In the genomic region with DNA sequence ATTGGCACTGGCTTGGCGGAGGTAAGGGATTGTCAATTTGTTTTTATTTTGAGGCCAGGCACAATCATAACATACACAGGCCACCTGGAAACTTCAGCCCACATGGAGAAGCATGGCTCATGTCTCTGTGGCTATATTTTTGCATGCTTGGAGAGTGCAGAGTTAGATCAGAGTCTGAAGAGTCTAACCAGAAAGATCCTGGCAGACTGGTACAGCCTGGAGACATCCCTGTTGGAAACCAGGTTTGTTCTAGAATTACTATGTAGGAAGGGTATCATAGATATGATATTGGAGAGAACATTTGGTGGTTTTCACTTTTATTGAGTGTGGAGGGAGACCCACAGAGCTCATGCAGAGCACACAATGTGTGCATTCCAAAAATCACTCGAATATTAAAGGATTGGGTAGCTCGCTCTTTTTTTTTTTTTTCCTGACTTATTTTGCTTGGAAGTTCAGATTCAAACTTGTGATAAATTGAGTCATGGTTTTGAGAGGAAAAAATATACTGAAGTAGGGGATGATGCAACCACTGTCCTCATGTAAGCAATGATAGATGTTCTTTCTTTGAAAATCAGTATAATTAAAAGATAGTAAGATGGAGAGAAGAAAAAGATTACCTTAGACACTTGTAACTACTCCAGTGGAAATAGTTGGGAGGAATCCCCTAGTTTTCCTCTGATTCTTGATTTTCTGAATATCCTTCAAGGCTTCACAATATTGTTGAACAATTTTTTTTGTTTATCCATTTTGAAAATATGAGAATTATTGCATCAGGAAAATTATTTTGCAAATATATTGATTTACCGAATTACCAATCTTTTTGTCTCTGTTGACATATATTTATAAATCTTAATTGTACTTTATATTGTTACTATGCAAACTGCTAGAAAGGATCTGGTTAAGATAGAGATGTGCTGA, we compare ENCODE assay signal across 1 cellular context.
TF ChIP-seq lines count a peak whose summit lies in the region.

No MANE protein-coding gene starts in this region.

TF ChIP-seq in SK-N-SH, 30 proteins besides CTCF, POLR2A, EP300 and RAD21:
- TF ChIP-seq GABPA (IDR thresholded peaks at IDR 0.05; ENCODE audit: low read depth) (no peak), MXI1 (IDR thresholded peaks at IDR 0.05; ENCODE audit: low read depth, low read length) (no peak), ELF1 (IDR thresholded peaks at IDR 0.05) (no peak), USF1 (IDR thresholded peaks at IDR 0.05; ENCODE audit: borderline replicate concordance, low read depth) (no peak), TCF12 (IDR thresholded peaks at IDR 0.05) (no peak), GATA2 (CRISPR knock-in tag; IDR thresholded peaks at IDR 0.05) (no peak), FOXJ3 (CRISPR knock-in tag; IDR thresholded peaks at IDR 0.05) (no peak), NRF1 (IDR thresholded peaks at IDR 0.05; ENCODE audit: low read depth, low read length) (no peak), RCOR1 (IDR thresholded peaks at IDR 0.05; ENCODE audit: low read length) (no peak), FOSL2 (IDR thresholded peaks at IDR 0.05; ENCODE audit: borderline replicate concordance, low read depth) (no peak), TAF1 (IDR thresholded peaks at IDR 0.05; ENCODE audit: borderline replicate concordance, low read depth, low read length) (no peak), PBX3 (IDR thresholded peaks at IDR 0.05) (no peak), SIN3A (IDR thresholded peaks at IDR 0.05; ENCODE audit: borderline replicate concordance, low read depth, low read length) (no peak), RXRA (IDR thresholded peaks at IDR 0.05; ENCODE audit: borderline replicate concordance, low read depth) (no peak), MAX (IDR thresholded peaks at IDR 0.05; ENCODE audit: low read depth) (no peak)
- TF ChIP-seq, protein P1, sequence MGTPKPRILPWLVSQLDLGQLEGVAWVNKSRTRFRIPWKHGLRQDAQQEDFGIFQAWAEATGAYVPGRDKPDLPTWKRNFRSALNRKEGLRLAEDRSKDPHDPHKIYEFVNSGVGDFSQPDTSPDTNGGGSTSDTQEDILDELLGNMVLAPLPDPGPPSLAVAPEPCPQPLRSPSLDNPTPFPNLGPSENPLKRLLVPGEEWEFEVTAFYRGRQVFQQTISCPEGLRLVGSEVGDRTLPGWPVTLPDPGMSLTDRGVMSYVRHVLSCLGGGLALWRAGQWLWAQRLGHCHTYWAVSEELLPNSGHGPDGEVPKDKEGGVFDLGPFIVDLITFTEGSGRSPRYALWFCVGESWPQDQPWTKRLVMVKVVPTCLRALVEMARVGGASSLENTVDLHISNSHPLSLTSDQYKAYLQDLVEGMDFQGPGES (IDR thresholded peaks at IDR 0.05; ENCODE audit: low read depth, low read length): no peak
